Comparison of ENCODE assay signal across 9 cellular contexts in genomic region chr11:36376315-36376887, GRCh38.
DNase-seq lines count a peak whose midpoint lies in the region; FAIRE-seq and TF ChIP-seq lines count a peak whose summit lies in the region.
"Had no signal": no experiment of that assay in that cellular context is flagged by ENCODE, and none has a peak within 500 bp of the region (broad histone marks: within the 10 kb centered on the region; RNA-seq: fewer than 3 reads in every experiment).

No MANE protein-coding gene starts in this region.

- H3K27ac Mint-ChIP-seq in type B pancreatic cell = peak overlapping the region; percentile 68

- no peak overlapping the region for H2BK5ac ChIP-seq in mesendoderm (ENCODE audit: low read length)

- H3K36me3 Mint-ChIP-seq in type B pancreatic cell = peaks cover 4% of the 10 kb centered on the region

- H4K8ac ChIP-seq in mesendoderm (ENCODE audit: low read depth, low read length) = no peak overlapping the region

- WGBS in mesendoderm (ENCODE audit: extremely low coverage, insufficient coverage, low lambda C conversion rate) = no CpG with 5 or more reads among the region's 46 CpGs

- H3K56ac ChIP-seq in mesendoderm (ENCODE audit: low read length) = peak overlapping the region; percentile 82

- H4K5ac ChIP-seq in mesendoderm (ENCODE audit: low read length) = no peak overlapping the region

- no peak overlapping the region for H2BK15ac ChIP-seq in mesendoderm (replicated peaks; ENCODE audit: low read depth)

- H3K4me2 ChIP-seq in mesendoderm (ENCODE audit: low read length) = peak overlapping the region; percentile 47

- no peak for TF ChIP-seq CTCF in GM12865 (IDR thresholded peaks at IDR 0.05; ENCODE audit: insufficient read depth, low read depth, low read length, missing control alignments)
- TF ChIP-seq CTCF in type B pancreatic cell (conservative IDR thresholded peaks at IDR 0.05) = no peak

- no peak overlapping the region for H3K4ac ChIP-seq in mesendoderm (ENCODE audit: low read depth, low read length)

- H2AK5ac ChIP-seq in mesendoderm (ENCODE audit: low read length) = no peak overlapping the region

- no peaks in the 10 kb centered on the region for H3K9me3 Mint-ChIP-seq in type B pancreatic cell

- H3K18ac ChIP-seq in mesendoderm (ENCODE audit: low read length) = peak overlapping the region; percentile 18

- H3K79me2 ChIP-seq in mesendoderm (ENCODE audit: control insufficient read depth, insufficient read depth, low read length) = no peaks in the 10 kb centered on the region

- H3K4me3 ChIP-seq in GM12865 (ENCODE audit: low read depth, low read length) (peak overlapping the region; percentile 58), mesendoderm (ENCODE audit: low read length) (peak overlapping the region; percentile 44)

- H3K4me3 Mint-ChIP-seq in type B pancreatic cell = peak overlapping the region; percentile 95

- peaks cover 19% of the 10 kb centered on the region for H3K4me1 Mint-ChIP-seq in type B pancreatic cell (ENCODE audit: unreplicated experiment)

- no peak for FAIRE-seq in RCC 7860 (lab: Jason Lieb, UNC)
- FAIRE-seq: TTC549 had no signal

- no peaks in the 10 kb centered on the region for H3K36me3 ChIP-seq in mesendoderm (ENCODE audit: control insufficient read depth, insufficient read depth, low read length)

- H3K27me3 ChIP-seq in mesendoderm (ENCODE audit: insufficient read depth, low read length, poor library complexity) = peaks cover 2% of the 10 kb centered on the region

- peaks cover 2% of the 10 kb centered on the region for H3K4me1 ChIP-seq in mesendoderm (ENCODE audit: control insufficient read depth, low read depth, low read length)

- peaks cover 73% of the 10 kb centered on the region for H3K27me3 Mint-ChIP-seq in type B pancreatic cell

- peak overlapping the region; percentile 65 for H3K9ac ChIP-seq in mesendoderm (ENCODE audit: low read length)

- H3K23ac ChIP-seq in mesendoderm (ENCODE audit: low read length) = no peak overlapping the region

- H3K79me1 ChIP-seq in mesendoderm (ENCODE audit: low read length) = no peaks in the 10 kb centered on the region

- no peak overlapping the region for H2BK120ac ChIP-seq in mesendoderm (ENCODE audit: low read depth, low read length)

- no peak overlapping the region for H3K27ac ChIP-seq in mesendoderm (ENCODE audit: low read depth, low read length)

- no peak for DNase-seq in GM12865 (ENCODE audit: low read depth)
- DNase-seq in RCC 7860 (ENCODE audit: low spot score) = peak; percentile 32
- DNase-seq in ecto neural progenitor cell (ENCODE audit: low spot score) = peak; percentile 69
- peak; percentile 56 for DNase-seq in mesendoderm
- DNase-seq in type B pancreatic cell (ENCODE audit: extremely low spot score, unreplicated experiment) = no peak
- no peak for DNase-seq in COLO829 (ENCODE audit: low spot score)
- no peak for DNase-seq in HUDEP-2 (lab: John Stamatoyannopoulos, UW; ENCODE audit: unreplicated experiment in 76 of 76)
- no peak for DNase-seq in NCI-H146 (lab: John Stamatoyannopoulos, UW)

Comparison
In these comparisons a context has a peak if more than half of its experiments do, and no peak if none do; other contexts are left out.
1. DNase-seq: peak in RCC 7860 (single experiment), ecto neural progenitor cell (single experiment) and mesendoderm (single experiment); none in GM12865 (single experiment), type B pancreatic cell (single experiment), COLO829 (single experiment), HUDEP-2 (0 of 76) and NCI-H146 (single experiment).